In genomic region chr1:53326088-53326597, GRCh38 we compare ENCODE assay signal across 8 cellular contexts. TPM values are rescaled to one million over a fixed set of nuclear protein-coding genes. Genes with fewer than 3 reads are reported as not detected.
DNase-seq lines count a peak whose midpoint lies in the region; ATAC-seq and TF ChIP-seq lines count a peak whose summit lies in the region.

No MANE protein-coding gene starts in this region.

- H3K9me3 ChIP-seq in HAP-1 (no peaks in the 10 kb centered on the region), gastroesophageal sphincter (no peaks in the 10 kb centered on the region), neutrophil (no peaks in the 10 kb centered on the region), subcutaneous abdominal adipose tissue (ENCODE audit: control insufficient read depth in 5 of 5, low read length in 5 of 5) (no peaks in the 10 kb centered on the region)

- peak overlapping the region in 4 of 5 donors; percentile 38 to 70 (median 66) for H3K9ac ChIP-seq in subcutaneous abdominal adipose tissue (ENCODE audit: low read length in 5 of 5)

- TF ChIP-seq POLR2A in gastroesophageal sphincter (IDR thresholded peaks at IDR 0.05), result no peak

- TF ChIP-seq EP300 in gastroesophageal sphincter (IDR thresholded peaks at IDR 0.05), result no peak

- peak overlapping the region; percentile 93 for H3K4me3 ChIP-seq in HAP-1
- H3K4me3 ChIP-seq in gastroesophageal sphincter, result peak overlapping the region; percentile 53 to 78
- H3K4me3 ChIP-seq in neutrophil (ENCODE audit: low read depth in 1 of 2, low read length in 1 of 2), result peak overlapping the region; percentile 58 to 69
- H3K4me3 ChIP-seq in subcutaneous abdominal adipose tissue (ENCODE audit: low read depth in 1 of 5, low read length in 5 of 5), result peak overlapping the region in 4 of 5 donors; percentile 62 to 73 (median 65)

- H3K27ac ChIP-seq in gastroesophageal sphincter (peak overlapping the region in 3 of 4 donors; percentile 64 to 72 (median 72)), neutrophil (no peak overlapping the region), subcutaneous abdominal adipose tissue (ENCODE audit: low read depth, low read length) (no peak overlapping the region)

- in situ Hi-C loops in HAP-1 (cut with MboI; ENCODE audit: low sequenced_read_pairs), result no loop called here

- H3K27me3 ChIP-seq in HAP-1 (ENCODE audit: low read depth) (no peaks in the 10 kb centered on the region), gastroesophageal sphincter (no peaks in the 10 kb centered on the region), neutrophil (peaks cover 31% of the 10 kb centered on the region), subcutaneous abdominal adipose tissue (ENCODE audit: control insufficient read depth in 5 of 5, insufficient read depth in 4 of 5, low read length in 5 of 5) (peaks cover 0 to 2% (median 0%) of the 10 kb centered on the region in 5 donors)

- peak; percentile 98 for DNase-seq in GDM1 (lab: John Stamatoyannopoulos, UW)
- DNase-seq in HAP-1 (ENCODE audit: low spot score in 2 of 2), result peak; percentile 92 to 98
- DNase-seq in M059J (ENCODE audit: low read depth), result peak; percentile 97
- DNase-seq in SHP77 (lab: John Stamatoyannopoulos, UW), result peak; percentile 94 to 96
- DNase-seq in activated gamma-delta T cell (lab: John Stamatoyannopoulos, UW), result peak; percentile 90

- H3K4me1 ChIP-seq in HAP-1 (peaks cover 7% of the 10 kb centered on the region), gastroesophageal sphincter (peaks cover 0 to 36% (median 10%) of the 10 kb centered on the region in 3 donors), neutrophil (ENCODE audit: control insufficient read depth in 1 of 2, insufficient read depth in 1 of 2, low read depth in 1 of 2, low read length in 1 of 2) (peaks cover 37 to 47% of the 10 kb centered on the region in 2 experiments), subcutaneous abdominal adipose tissue (ENCODE audit: control insufficient read depth in 5 of 5, insufficient read depth in 5 of 5, low read length in 5 of 5) (peaks cover 0 to 31% (median 26%) of the 10 kb centered on the region in 5 donors)

- H3K36me3 ChIP-seq in HAP-1 (replicated peaks) (peaks cover 47% of the 10 kb centered on the region), gastroesophageal sphincter (no peaks in the 10 kb centered on the region), neutrophil (no peaks in the 10 kb centered on the region), subcutaneous abdominal adipose tissue (ENCODE audit: control insufficient read depth in 5 of 5, insufficient read depth in 5 of 5, low read length in 5 of 5) (no peaks in the 10 kb centered on the region)

- peak; percentile 89 for ATAC-seq in gastroesophageal sphincter

- TF ChIP-seq CTCF in gastroesophageal sphincter (IDR thresholded peaks at IDR 0.05) (no peak), neutrophil (IDR thresholded peaks at IDR 0.05) (no peak)

- no CpG with 5 or more reads among the region's 42 CpGs for WGBS in gastroesophageal sphincter (ENCODE audit: low coverage in 1 of 2), 2 donors

RNA-seq across cellular contexts. Expression of gene LRP8, which starts 1.7 kb away (rescaled TPM):
- 36.0 and 57.4 TPM in 2 replicates for total RNA-seq in M059J (2014; rRNA removed; shearing (Covaris generic))
- 1 to 10 TPM; 1.8 to 3.6 (median 2.2) TPM for total RNA-seq in gastroesophageal sphincter

Comparison
In these comparisons a context has a peak if more than half of its experiments do, and no peak if none do; other contexts are left out.
1. H3K27ac ChIP-seq: peak in gastroesophageal sphincter (3 of 4); none in neutrophil (single experiment) and subcutaneous abdominal adipose tissue (single experiment).
2. Peak in every context shown above with its lines, with median percentiles within 50 percentile points of each other: DNase-seq and H3K4me3 ChIP-seq.